Comparison of ENCODE assay signal across 8 cellular contexts in the genomic region with DNA sequence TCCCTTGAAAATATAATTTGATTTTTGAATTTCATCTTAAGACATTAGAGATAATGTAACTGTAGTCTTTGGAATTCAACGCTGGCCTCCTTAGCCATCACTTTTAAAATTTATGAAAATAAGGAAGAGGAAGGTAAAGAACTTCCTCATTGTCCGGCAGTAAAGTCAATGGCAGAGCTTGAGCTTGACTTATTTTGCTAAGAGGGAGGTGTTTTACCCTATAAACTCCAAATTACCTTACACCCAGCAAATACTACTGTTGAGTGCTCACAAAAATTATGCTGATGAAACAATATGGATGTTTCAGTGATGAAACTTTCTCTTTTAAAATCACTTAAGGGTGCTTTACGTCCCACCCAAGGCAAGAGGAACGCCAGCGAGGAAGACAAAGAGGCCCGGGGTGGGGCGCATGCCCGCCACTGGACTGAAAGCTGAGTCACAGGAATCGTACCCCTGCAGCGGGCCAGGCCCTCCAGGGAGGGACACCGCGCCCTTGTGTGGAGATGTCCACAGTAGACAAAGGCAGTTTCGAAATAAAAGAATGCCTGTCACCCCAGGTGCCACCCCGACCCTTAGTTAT. TPM values are rescaled to one million over a fixed set of nuclear protein-coding genes. Genes with fewer than 3 reads are reported as not detected.
DNase-seq lines count a peak whose midpoint lies in the region; ATAC-seq and TF ChIP-seq lines count a peak whose summit lies in the region.

No MANE protein-coding gene starts in this region.

- H3K4me3 ChIP-seq in neuron (ENCODE audit: low read length), result peak overlapping the region; percentile 98

- ATAC-seq in foreskin keratinocyte (peak; percentile 54), HG02678 (IDR thresholded peaks at IDR 0.05; ENCODE audit: unreplicated experiment) (no peak), GM18502 (IDR thresholded peaks at IDR 0.05; ENCODE audit: poor library complexity, unreplicated experiment) (no peak)

- H3K4me1 ChIP-seq in foreskin keratinocyte (no peaks in the 10 kb centered on the region), neuron (ENCODE audit: insufficient read depth, low read length) (peaks cover 26% of the 10 kb centered on the region)

- DNase-seq in NCI-H1105 treated with DMSO at 0.1 percent for 48 hours (lab: John Stamatoyannopoulos, UW) (peak; percentile 33), NCI-H1105 (lab: John Stamatoyannopoulos, UW) (no peak), NCI-H748 treated with DMSO at 0.1 percent for 48 hours (lab: John Stamatoyannopoulos, UW) (peak; percentile 74), foreskin keratinocyte (peak in 1 of 2 donors; percentile 44)
- peak; percentile 66 for DNase-seq in activated naive CD4-positive, alpha-beta T cell treated with Interleukin-2 at 50 U/mL for 16 hours

- H3K9me3 ChIP-seq in neuron (ENCODE audit: low read length), result no peaks in the 10 kb centered on the region

- H2AFZ ChIP-seq in neuron (ENCODE audit: low read depth, low read length), result peak overlapping the region; percentile 29

- H3K27ac ChIP-seq in foreskin keratinocyte, result peak overlapping the region; percentile 95

- no peak for TF ChIP-seq CTCF in foreskin keratinocyte (conservative IDR thresholded peaks at IDR 0.05)

- H3K27me3 ChIP-seq in foreskin keratinocyte, result no peaks in the 10 kb centered on the region
- no peaks in the 10 kb centered on the region for H3K27me3 ChIP-seq in neuron (ENCODE audit: insufficient read depth, low read length)

- H3K36me3 ChIP-seq in neuron (ENCODE audit: insufficient read depth, low read length), result peaks cover 8% of the 10 kb centered on the region

RNA-seq across cellular contexts. Expression of gene TMSB4X, which starts 0.6 kb away (rescaled TPM):
- total RNA-seq in foreskin keratinocyte, result 1,702 and 2,721 TPM in 2 replicates
- 2,710 and 4,192 TPM in 2 replicates for polyA plus RNA-seq in foreskin keratinocyte
